In the genomic region with DNA sequence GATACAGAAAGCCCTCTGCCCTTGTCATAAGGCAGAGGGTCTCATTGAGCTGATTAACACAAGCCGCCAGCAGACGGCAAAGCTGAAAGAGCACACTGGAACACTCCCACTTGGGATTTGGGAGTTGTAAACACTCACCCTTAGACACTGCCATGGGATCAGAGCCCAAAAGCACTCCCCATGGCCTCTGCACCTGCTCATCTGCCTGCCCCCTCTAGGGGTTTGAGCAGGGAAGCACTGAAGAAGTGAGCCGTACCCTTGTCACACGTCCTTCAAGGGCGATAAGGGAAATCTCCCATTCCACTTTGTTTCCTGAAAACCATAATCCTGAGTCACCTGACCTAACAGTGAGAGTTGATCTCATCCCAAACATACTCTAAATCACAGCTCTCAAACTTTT, we compare ENCODE assay signal across 31 cellular contexts.
"Had no signal": no experiment of that assay in that cellular context is flagged by ENCODE, and none has a peak within 500 bp of the region (broad histone marks: within the 10 kb centered on the region; RNA-seq: fewer than 3 reads in every experiment).

No MANE protein-coding gene starts in this region.

- H3K4me1 Mint-ChIP-seq: activated naive CD8-positive, alpha-beta T cell treated with anti-CD3 and anti-CD28 coated beads for 36 hours; stimulated activated memory B cell treated with anti-CD40 and anti-IgM and Interleukin-4, amounts not matched to agents 10 μg/mL and 1 μg/mL and 100 μg/mL, for 72 hours had no signal

- H3K9me3 ChIP-seq: adrenal gland, body of pancreas, uterus had no signal

- H3K36me3 ChIP-seq: adrenal gland, uterus, WERI-Rb-1 had no signal

- ATAC-seq: body of pancreas; left ventricle myocardium superior; sciatic nerve; stimulated activated memory B cell treated with anti-CD40 and anti-IgM and Interleukin-4, amounts not matched to agents 10 μg/mL and 1 μg/mL and 100 μg/mL, for 72 hours; stimulated activated naive CD8-positive, alpha-beta T cell treated with anti-CD3 and anti-CD28 coated beads, Interleukin-15, amount 100 ng/mL, for 72 hours had no signal

- H3K27ac Mint-ChIP-seq: activated CD4-positive, alpha-beta memory T cell treated with anti-CD3 and anti-CD28 coated beads for 36 hours; activated CD4-positive, alpha-beta T cell treated with anti-CD3 and anti-CD28 coated beads, Interleukin-2, amount 10 ng/mL, durations not matched to agents 24 days and 14 days; activated naive CD4-positive, alpha-beta T cell treated with anti-CD3 and anti-CD28 coated beads for 36 hours; activated naive CD8-positive, alpha-beta T cell treated with anti-CD3 and anti-CD28 coated beads for 36 hours; activated T-helper 1 cell treated with anti-CD3 and anti-CD28 coated beads, Interleukin-12 subunit alpha, Interleukin-12 subunit beta, Interleukin-2, Interleukin-4 antibody, amounts not matched to agents 30 ng/mL and 10 ng/mL and 1 ng/mL, durations not matched to agents 14 hours and 24 hours and 36 hours; nephron; progenitor cell of endocrine pancreas; stimulated activated memory B cell treated with anti-CD40 and anti-IgM and Interleukin-4, amounts not matched to agents 10 μg/mL and 1 μg/mL and 100 μg/mL, for 72 hours; stimulated activated naive CD8-positive, alpha-beta T cell treated with anti-CD3 and anti-CD28 coated beads, Interleukin-15, amount 100 ng/mL, for 72 hours; type B pancreatic cell had no signal

- H3K4me1 ChIP-seq: adrenal gland, body of pancreas, uterus had no signal

- H3K36me3 Mint-ChIP-seq: activated CD4-positive, alpha-beta memory T cell treated with anti-CD3 and anti-CD28 coated beads for 36 hours; activated naive CD8-positive, alpha-beta T cell treated with anti-CD3 and anti-CD28 coated beads for 36 hours; stimulated activated memory B cell treated with anti-CD40 and anti-IgM and Interleukin-4, amounts not matched to agents 10 μg/mL and 1 μg/mL and 100 μg/mL, for 72 hours; type B pancreatic cell had no signal

- FAIRE-seq: colon, frontal cortex, islet of Langerhans had no signal

- H3K4me3 ChIP-seq: adrenal gland, body of pancreas, skin epidermis, uterus had no signal

- H3K27me3 Mint-ChIP-seq: activated CD4-positive, alpha-beta memory T cell treated with anti-CD3 and anti-CD28 coated beads for 36 hours; progenitor cell of endocrine pancreas; stimulated activated memory B cell treated with anti-CD40 and anti-IgM and Interleukin-4, amounts not matched to agents 10 μg/mL and 1 μg/mL and 100 μg/mL, for 72 hours; stimulated activated naive CD8-positive, alpha-beta T cell treated with anti-CD3 and anti-CD28 coated beads, Interleukin-15, amount 100 ng/mL, for 72 hours; type B pancreatic cell had no signal

- H3K27me3 ChIP-seq: adrenal gland, body of pancreas, uterus had no signal

- H3K27ac ChIP-seq: adrenal gland, body of pancreas, skin epidermis, uterus, WERI-Rb-1 had no signal

- H3K9me3 Mint-ChIP-seq: activated CD4-positive, alpha-beta memory T cell treated with anti-CD3 and anti-CD28 coated beads for 36 hours; activated CD4-positive, alpha-beta T cell treated with anti-CD3 and anti-CD28 coated beads, Interleukin-2, amount 10 ng/mL, durations not matched to agents 24 days and 14 days; activated naive CD4-positive, alpha-beta T cell treated with anti-CD3 and anti-CD28 coated beads for 36 hours; activated naive CD8-positive, alpha-beta T cell treated with anti-CD3 and anti-CD28 coated beads for 36 hours; activated T-helper 1 cell treated with anti-CD3 and anti-CD28 coated beads, Interleukin-12 subunit alpha, Interleukin-12 subunit beta, Interleukin-2, Interleukin-4 antibody, amounts not matched to agents 30 ng/mL and 10 ng/mL and 1 ng/mL, durations not matched to agents 14 hours and 24 hours and 36 hours; stimulated activated memory B cell treated with anti-CD40 and anti-IgM and Interleukin-4, amounts not matched to agents 10 μg/mL and 1 μg/mL and 100 μg/mL, for 72 hours; stimulated activated naive CD8-positive, alpha-beta T cell treated with anti-CD3 and anti-CD28 coated beads, Interleukin-15, amount 100 ng/mL, for 72 hours; type B pancreatic cell had no signal

- DNase-seq: activated CD4-positive, alpha-beta memory T cell treated with anti-CD3 and anti-CD28 coated beads for 36 hours; activated CD4-positive, alpha-beta T cell treated with anti-CD3 and anti-CD28 coated beads, Interleukin-2, amount 10 ng/mL, durations not matched to agents 24 days and 14 days; activated CD4-positive, CD25-positive, alpha-beta regulatory T cell treated with anti-CD3 and anti-CD28 coated beads, Interleukin-2, amount 50 U/mL, for 72 hours; activated CD8-positive, alpha-beta memory T cell treated with anti-CD3 and anti-CD28 coated beads, Interleukin-2, amount 50 U/mL, for 4 hours; activated effector memory CD4-positive, alpha-beta T cell treated with anti-CD3 and anti-CD28 coated beads, Interleukin-2, amount 50 U/mL, for 16 hours; activated naive CD4-positive, alpha-beta T cell treated with anti-CD3 and anti-CD28 coated beads for 36 hours; activated naive CD8-positive, alpha-beta T cell treated with anti-CD3 and anti-CD28 coated beads for 36 hours; activated T-cell treated with anti-CD3 and anti-CD28 coated beads, Interleukin-2, amount 50 U/mL, for 1 hour; adrenal gland; aorta; body of pancreas; dermis blood vessel endothelial cell; effector CD8-positive, alpha-beta T cell; left ventricle myocardium superior; mammary epithelial cell; stimulated activated CD4-positive, alpha-beta T cell treated with anti-CD3 and anti-CD28 coated beads, Interleukin-4, amount 100 ng/mL, for 4 hours; stimulated activated CD8-positive, alpha-beta memory T cell treated with anti-CD3 and anti-CD28 coated beads, Interleukin-4, amount 100 ng/mL, for 48 hours; stimulated activated naive CD8-positive, alpha-beta T cell treated with anti-CD3 and anti-CD28 coated beads, Interleukin-15, amount 100 ng/mL, for 72 hours; substantia nigra; uterus; WERI-Rb-1 had no signal

- H3K4me3 Mint-ChIP-seq: activated CD4-positive, alpha-beta memory T cell treated with anti-CD3 and anti-CD28 coated beads for 36 hours; activated CD4-positive, alpha-beta T cell treated with anti-CD3 and anti-CD28 coated beads, Interleukin-2, amount 10 ng/mL, durations not matched to agents 24 days and 14 days; activated naive CD4-positive, alpha-beta T cell treated with anti-CD3 and anti-CD28 coated beads for 36 hours; activated naive CD8-positive, alpha-beta T cell treated with anti-CD3 and anti-CD28 coated beads for 36 hours; activated T-helper 1 cell treated with anti-CD3 and anti-CD28 coated beads, Interleukin-12 subunit alpha, Interleukin-12 subunit beta, Interleukin-2, Interleukin-4 antibody, amounts not matched to agents 30 ng/mL and 10 ng/mL and 1 ng/mL, durations not matched to agents 14 hours and 24 hours and 36 hours; nephron; stimulated activated memory B cell treated with anti-CD40 and anti-IgM and Interleukin-4, amounts not matched to agents 10 μg/mL and 1 μg/mL and 100 μg/mL, for 72 hours; stimulated activated naive CD8-positive, alpha-beta T cell treated with anti-CD3 and anti-CD28 coated beads, Interleukin-15, amount 100 ng/mL, for 72 hours; type B pancreatic cell had no signal
